1 cellular context compared by ENCODE assay signal in genomic region chr1:61451214-61451968, GRCh38.
A peak's percentile ranks its signal among the peaks of the same experiment; 100 is the strongest.
TF ChIP-seq lines count a peak whose summit lies in the region.

No MANE protein-coding gene starts in this region.

TF ChIP-seq in IMR-90, 13 proteins besides CTCF, POLR2A, EP300 and RAD21:
- TF ChIP-seq CHD1 (IDR thresholded peaks at IDR 0.05; ENCODE audit: low read depth, low read length) (no peak), MAFK (IDR thresholded peaks at IDR 0.05; ENCODE audit: low read depth, low read length) (peak; percentile 99)
